ENCODE assay signal across 8 cellular contexts in the genomic region with DNA sequence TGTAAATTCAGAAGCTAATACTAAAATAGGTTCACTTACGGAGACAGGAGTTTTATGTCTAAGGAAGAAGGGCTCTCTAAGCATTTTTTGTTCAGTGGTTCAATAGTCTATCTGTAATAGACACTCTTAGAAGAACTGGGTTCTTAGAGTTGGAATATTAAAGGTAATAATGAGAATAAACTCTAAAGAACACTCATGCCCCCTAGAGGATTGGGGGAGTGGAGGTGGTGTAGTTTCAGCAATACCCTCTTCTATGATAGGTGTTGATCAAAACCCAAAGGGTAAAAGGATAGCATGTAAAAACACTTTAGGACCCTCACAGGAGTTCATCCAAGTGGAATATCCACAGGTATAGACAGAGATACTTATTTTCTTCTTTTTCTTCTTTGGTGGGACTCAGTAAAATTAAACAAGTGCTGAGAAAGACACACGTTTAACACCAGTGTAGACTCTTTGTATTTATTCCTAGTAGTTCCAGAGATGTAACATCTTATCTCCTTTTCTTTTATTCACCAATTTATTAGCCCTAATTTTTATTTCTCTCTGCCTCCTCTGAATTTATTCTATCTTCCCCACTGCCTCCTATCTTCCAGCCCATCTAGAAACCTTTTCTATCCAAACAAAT. TPM values are rescaled to one million over a fixed set of nuclear protein-coding genes. Genes with fewer than 3 reads are reported as not detected.
DNase-seq lines count a peak whose midpoint lies in the region; ATAC-seq and TF ChIP-seq lines count a peak whose summit lies in the region.

No MANE protein-coding gene starts in this region.

- no peak overlapping the region for H4K91ac ChIP-seq in H9 (ENCODE audit: insufficient read length, low read depth, low read length)

- H3K4me3 Mint-ChIP-seq in activated CD4-positive, alpha-beta T cell treated with anti-CD3 and anti-CD28 coated beads for 36 hours = no peak overlapping the region
- no peak overlapping the region for H3K4me3 Mint-ChIP-seq in H9
- no peak overlapping the region for H3K4me3 Mint-ChIP-seq in activated naive CD4-positive, alpha-beta T cell treated with anti-CD3 and anti-CD28 coated beads, Interleukin-2, amount 10 ng/mL, durations not matched to agents 7 days and 5 days

- intact Hi-C loops in activated CD4-positive, alpha-beta T cell treated with anti-CD3 and anti-CD28 coated beads for 36 hours (cut with DNase I, micrococcal nuclease) = loop anchor here (1.0 to 5.0 kb wide), 5 partner anchors 97 to 472 kb away; no protein-coding TSS in a partner anchor
- intact Hi-C loops in spleen (cut with DNase I; ENCODE audit: low total_unique reads) = loop anchor here (2.0 to 10.0 kb wide), 2 partner anchors 94 to 176 kb away; no protein-coding TSS in a partner anchor

- H4K8ac ChIP-seq in H9 (replicated peaks; ENCODE audit: insufficient read length, low read depth, low read length) = no peak overlapping the region

- ATAC-seq in activated CD4-positive, alpha-beta T cell treated with anti-CD3 and anti-CD28 coated beads for 36 hours = peak; percentile 58
- no peak for ATAC-seq in GM21515 (IDR thresholded peaks at IDR 0.05; ENCODE audit: unreplicated experiment)

- POLR2A ChIA-PET in activated CD4-positive, alpha-beta T cell treated with anti-CD3 and anti-CD28 coated beads for 36 hours (lab: Charles Lee) = interaction anchor here (0.7 kb wide), 1 partner anchor 414 kb away, joined by 4 read pairs; no protein-coding TSS in a partner anchor

- no peaks in the 10 kb centered on the region for H3K27me3 Mint-ChIP-seq in activated CD4-positive, alpha-beta T cell treated with anti-CD3 and anti-CD28 coated beads for 36 hours
- no peaks in the 10 kb centered on the region for H3K27me3 Mint-ChIP-seq in H9 (ENCODE audit: low read depth)
- peaks cover 3% of the 10 kb centered on the region for H3K27me3 Mint-ChIP-seq in activated naive CD4-positive, alpha-beta T cell treated with anti-CD3 and anti-CD28 coated beads, Interleukin-2, amount 10 ng/mL, durations not matched to agents 7 days and 5 days

- H2BK15ac ChIP-seq in H9 (ENCODE audit: low read depth, low read length) = no peak overlapping the region

- CTCF ChIA-PET in activated CD4-positive, alpha-beta T cell treated with anti-CD3 and anti-CD28 coated beads for 36 hours (lab: Charles Lee) = interaction anchor here (0.6 to 1.8 kb wide), 10 partner anchors 11 to 471 kb away, joined by 3 to 7 read pairs (median 3); no protein-coding TSS in a partner anchor
- CTCF ChIA-PET in activated naive CD4-positive, alpha-beta T cell treated with anti-CD3 and anti-CD28 coated beads, Interleukin-2, amount 10 ng/mL, durations not matched to agents 7 days and 5 days (lab: Charles Lee) = interaction anchor here (0.7 to 2.3 kb wide), 12 partner anchors 12 to 235 kb away, joined by 3 to 13 read pairs (median 4); a partner anchor contains a TSS

- no peak overlapping the region for H3K4ac ChIP-seq in H9 (ENCODE audit: low read depth, low read length)

- H4K5ac ChIP-seq in H9 (ENCODE audit: insufficient read length, low read depth, low read length) = no peak overlapping the region

- H3K9me3 Mint-ChIP-seq in activated CD4-positive, alpha-beta T cell treated with anti-CD3 and anti-CD28 coated beads for 36 hours (ENCODE audit: low read depth) = no peaks in the 10 kb centered on the region
- no peaks in the 10 kb centered on the region for H3K9me3 Mint-ChIP-seq in H9
- H3K9me3 Mint-ChIP-seq in activated naive CD4-positive, alpha-beta T cell treated with anti-CD3 and anti-CD28 coated beads, Interleukin-2, amount 10 ng/mL, durations not matched to agents 7 days and 5 days = no peaks in the 10 kb centered on the region

- no peak overlapping the region for H2AFZ ChIP-seq in H9 (ENCODE audit: low read length)

- no peaks in the 10 kb centered on the region for H3K23me2 ChIP-seq in H9 (ENCODE audit: insufficient read length, low read depth, low read length, poor library complexity, severe bottlenecking)

- no peaks in the 10 kb centered on the region for H4K20me1 ChIP-seq in H9 (ENCODE audit: control insufficient read depth, insufficient read depth, insufficient read length)

- H3K79me2 ChIP-seq in H9 (ENCODE audit: insufficient read depth, low read length) = no peaks in the 10 kb centered on the region

- H3K36me3 ChIP-seq in right atrium auricular region (peaks cover 8% of the 10 kb centered on the region), spleen (peaks cover 0 to 29% (median 0%) of the 10 kb centered on the region in 6 donors)

- no peaks in the 10 kb centered on the region for H3K9me3 ChIP-seq in H9 (ENCODE audit: control insufficient read depth, low read depth, low read length)
- no peaks in the 10 kb centered on the region for H3K9me3 ChIP-seq in right atrium auricular region
- H3K9me3 ChIP-seq in spleen = no peaks in the 10 kb centered on the region

- no peak overlapping the region for H3K18ac ChIP-seq in H9 (ENCODE audit: insufficient read length, low read depth, low read length)

- no peaks in the 10 kb centered on the region for H3K36me3 Mint-ChIP-seq in activated CD4-positive, alpha-beta T cell treated with anti-CD3 and anti-CD28 coated beads for 36 hours (ENCODE audit: low read depth)
- peaks cover 26 to 49% (median 29%) of the 10 kb centered on the region in 3 experiments; a peak in 6 of 7 replicates for H3K36me3 Mint-ChIP-seq in H9 (ENCODE audit: insufficient read depth in 1 of 3, low read depth in 3 of 3)
- H3K36me3 Mint-ChIP-seq in activated naive CD4-positive, alpha-beta T cell treated with anti-CD3 and anti-CD28 coated beads, Interleukin-2, amount 10 ng/mL, durations not matched to agents 7 days and 5 days = no peaks in the 10 kb centered on the region

- no peak overlapping the region for H3T11ph ChIP-seq in H9 (ENCODE audit: low read length)

- H3K27ac Mint-ChIP-seq in activated CD4-positive, alpha-beta T cell treated with anti-CD3 and anti-CD28 coated beads for 36 hours = no peak overlapping the region
- H3K27ac Mint-ChIP-seq in H9 = no peak overlapping the region; a peak in 1 of 7 replicates
- H3K27ac Mint-ChIP-seq in activated naive CD4-positive, alpha-beta T cell treated with anti-CD3 and anti-CD28 coated beads, Interleukin-2, amount 10 ng/mL, durations not matched to agents 7 days and 5 days = no peak overlapping the region

- H3K27me3 ChIP-seq in H9 (ENCODE audit: insufficient read depth, low read length) (no peaks in the 10 kb centered on the region), right atrium auricular region (no peaks in the 10 kb centered on the region), spleen (replicated peaks in 1 of 7) (no peaks in the 10 kb centered on the region)

- H2BK5ac ChIP-seq in H9 (ENCODE audit: insufficient read length, low read length) = no peak overlapping the region

- H3K79me1 ChIP-seq in H9 (ENCODE audit: insufficient read depth, low read depth, low read length, poor library complexity, severe bottlenecking) = no peaks in the 10 kb centered on the region

- no peak overlapping the region for H2BK12ac ChIP-seq in H9 (ENCODE audit: insufficient read length, low read depth, low read length)

- TF ChIP-seq POLR2A in spleen (IDR thresholded peaks at IDR 0.05) = no peak

- H3K23ac ChIP-seq in H9 (ENCODE audit: insufficient read length, low read depth, low read length) = no peak overlapping the region

- no peaks in the 10 kb centered on the region for H3K4me1 ChIP-seq in H9 (ENCODE audit: insufficient read depth, low read length)
- no peaks in the 10 kb centered on the region for H3K4me1 ChIP-seq in right atrium auricular region
- H3K4me1 ChIP-seq in spleen = no peaks in the 10 kb centered on the region

- no peak overlapping the region for H2BK120ac ChIP-seq in H9 (ENCODE audit: low read depth, low read length, poor library complexity, severe bottlenecking)

- no peaks in the 10 kb centered on the region for H3K4me1 Mint-ChIP-seq in activated CD4-positive, alpha-beta T cell treated with anti-CD3 and anti-CD28 coated beads for 36 hours
- H3K4me1 Mint-ChIP-seq in H9 = no peaks in the 10 kb centered on the region
- no peaks in the 10 kb centered on the region for H3K4me1 Mint-ChIP-seq in activated naive CD4-positive, alpha-beta T cell treated with anti-CD3 and anti-CD28 coated beads, Interleukin-2, amount 10 ng/mL, durations not matched to agents 7 days and 5 days

- H3K14ac ChIP-seq in H9 (ENCODE audit: insufficient read depth, low read length) = no peak overlapping the region

- H3K4me3 ChIP-seq in right atrium auricular region = no peak overlapping the region
- no peak overlapping the region for H3K4me3 ChIP-seq in spleen

- H2AK5ac ChIP-seq in H9 (ENCODE audit: insufficient read length, low read length) = no peak overlapping the region

- H3K4me2 ChIP-seq in H9 (ENCODE audit: insufficient read depth, insufficient read length, low read length) = no peak overlapping the region

- DNase-seq in activated CD4-positive, alpha-beta T cell treated with anti-CD3 and anti-CD28 coated beads for 36 hours = peak; percentile 40
- no peak for DNase-seq in activated CD4-positive, alpha-beta T cell treated with anti-CD3 and anti-CD28 coated beads for 1 hour
- DNase-seq in H9 = no peak
- DNase-seq in NCI-H2171 (lab: John Stamatoyannopoulos, UW) = peak; percentile 12
- DNase-seq in activated naive CD4-positive, alpha-beta T cell treated with anti-CD3 and anti-CD28 coated beads, Interleukin-2, amount 10 ng/mL, durations not matched to agents 7 days and 5 days = peak; percentile 41
- no peak for DNase-seq in right atrium auricular region (ENCODE audit: low spot score)
- DNase-seq in spleen = no peak

- H3K9ac ChIP-seq in H9 (ENCODE audit: extremely low read depth, insufficient read length, low read length) = no peak overlapping the region

- no peak overlapping the region for H2BK20ac ChIP-seq in H9 (ENCODE audit: low read depth, low read length, poor library complexity, severe bottlenecking)

- no CpG with 5 or more reads among the region's 2 CpGs for WGBS in H9 (ENCODE audit: extremely low coverage, insufficient read length, low lambda C conversion rate)
- WGBS in spleen, 5 donors = 76 to 86% (median 83%) methylated on average over 2 of the region's 2 CpGs

- peak; percentile 87 for TF ChIP-seq CTCF in H9 (conservative IDR thresholded peaks at IDR 0.05)
- peak; percentile 36 to 76 for TF ChIP-seq CTCF in right atrium auricular region (IDR thresholded peaks at IDR 0.05)
- peak in 10 of 11 experiments; percentile 19 to 71 (median 58) for TF ChIP-seq CTCF in spleen (IDR thresholded peaks at IDR 0.05 in 8 of 11, conservative IDR thresholded peaks at IDR 0.05 in 3 of 11)

- H3K56ac ChIP-seq in H9 (ENCODE audit: insufficient read length, low read depth, low read length) = no peak overlapping the region

- H3K27ac ChIP-seq in H9 (ENCODE audit: insufficient read length, low read depth, low read length) (no peak overlapping the region), right atrium auricular region (no peak overlapping the region), spleen (no peak overlapping the region)

RNA-seq across cellular contexts. Expression of a gene that starts 25.7 kb away (rescaled TPM):
- 10 to 100 TPM; 34.1 to 41.9 TPM for total RNA-seq in activated CD4-positive, alpha-beta T cell treated with anti-CD3 and anti-CD28 coated beads for 36 hours
- total RNA-seq in H9 (2021) = 20.5 and 21.0 TPM in 2 replicates
- total RNA-seq in right atrium auricular region = not detected
- 1 to 10 TPM in 5 of 7 donors, under 1 TPM in 2; 0.76 to 4.9 (median 1.8) TPM for total RNA-seq in spleen
- polyA plus RNA-seq in spleen = 10 to 100 TPM in 1 of 3 donors, 1 to 10 TPM in 2; 1.2 to 10.9 (median 3.2) TPM

Comparison
In these comparisons a context has a peak if more than half of its experiments do, and no peak if none do; other contexts are left out.
1. DNase-seq: peak in activated CD4-positive, alpha-beta T cell treated with anti-CD3 and anti-CD28 coated beads for 36 hours (single experiment), NCI-H2171 (single experiment) and activated naive CD4-positive, alpha-beta T cell treated with anti-CD3 and anti-CD28 coated beads, Interleukin-2, amount 10 ng/mL, durations not matched to agents 7 days and 5 days (single experiment); none in activated CD4-positive, alpha-beta T cell treated with anti-CD3 and anti-CD28 coated beads for 1 hour (single experiment), H9 (single experiment), right atrium auricular region (single experiment) and spleen (single experiment).
2. Peak in every context shown above with its lines, with median percentiles within 50 percentile points of each other: CTCF ChIP-seq.